Comparison of ENCODE assay signal across 8 cellular contexts in the genomic region with DNA sequence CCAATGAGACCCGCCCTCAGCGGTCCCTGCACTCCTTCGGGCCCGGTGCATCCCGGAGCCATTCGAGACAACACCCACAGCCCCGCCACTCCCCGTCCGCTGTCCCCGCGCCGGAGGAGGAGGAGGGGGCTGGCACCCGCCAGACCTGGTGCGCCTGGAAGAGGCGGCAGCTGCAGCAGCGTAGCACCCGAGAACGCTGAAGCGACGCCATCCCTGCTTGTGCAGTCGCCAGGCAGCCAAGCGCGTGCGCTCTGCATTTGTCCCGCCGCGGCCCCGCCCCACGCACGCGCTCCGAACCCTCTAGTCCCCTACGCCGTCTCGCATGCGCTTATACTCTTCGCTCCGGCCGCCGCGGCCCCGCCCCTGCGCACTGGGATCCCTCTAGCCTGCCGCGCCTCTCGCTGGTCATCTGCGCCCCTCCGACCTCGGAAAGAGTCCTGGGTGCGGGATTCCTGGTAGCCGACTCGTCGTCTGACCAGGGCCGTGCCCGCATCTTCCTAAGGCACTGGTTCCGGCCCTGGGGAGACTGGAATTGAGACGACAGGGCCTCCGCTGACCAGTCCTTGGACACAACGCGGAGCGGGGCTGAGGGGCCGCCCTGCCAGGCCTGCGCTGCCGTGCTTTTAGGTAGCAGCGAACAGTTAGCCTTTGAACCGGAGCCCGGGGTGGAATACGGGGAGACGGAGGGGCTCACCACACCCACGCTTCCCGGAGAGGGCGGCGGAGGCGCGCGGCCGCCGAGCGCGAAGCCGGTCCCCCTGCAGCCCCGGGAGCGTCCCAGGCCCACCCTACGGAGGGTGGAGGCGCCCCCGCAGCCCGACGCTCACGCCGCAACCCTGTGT. TPM values are rescaled to one million over a fixed set of nuclear protein-coding genes. Genes with fewer than 3 reads are reported as not detected.
A peak's percentile ranks its signal among the peaks of the same experiment; 100 is the strongest.
DNase-seq lines count a peak whose midpoint lies in the region; ATAC-seq and TF ChIP-seq lines count a peak whose summit lies in the region.

A gene with protein sequence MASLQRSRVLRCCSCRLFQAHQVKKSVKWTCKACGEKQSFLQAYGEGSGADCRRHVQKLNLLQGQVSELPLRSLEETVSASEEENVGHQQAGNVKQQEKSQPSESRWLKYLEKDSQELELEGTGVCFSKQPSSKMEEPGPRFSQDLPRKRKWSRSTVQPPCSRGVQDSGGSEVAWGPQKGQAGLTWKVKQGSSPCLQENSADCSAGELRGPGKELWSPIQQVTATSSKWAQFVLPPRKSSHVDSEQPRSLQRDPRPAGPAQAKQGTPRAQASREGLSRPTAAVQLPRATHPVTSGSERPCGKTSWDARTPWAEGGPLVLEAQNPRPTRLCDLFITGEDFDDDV (minus strand): TSS at position 232 of the 842 bp plus-strand sequence. CDS start 21 bp downstream, at position 211.

- H3K4me3 ChIP-seq in IMR-90 (ENCODE audit: insufficient read depth, low read depth, low read length) (peak within 1 kb of the TSS; percentile 92), esophagus (ENCODE audit: low read depth in 1 of 2, low read length in 2 of 2) (peak within 1 kb of the TSS; percentile 81 to 91), muscle layer of colon (ENCODE audit: low read depth in 1 of 2, low read length in 2 of 2) (peak within 1 kb of the TSS; percentile 91 to 95)

- CTCF ChIA-PET in IMR-90 (lab: Yijun Ruan, JAX) = no interaction called here

- no peaks in the 10 kb centered on the region for H3K4me1 ChIP-seq in IMR-90 (ENCODE audit: control insufficient read depth, insufficient read depth, low read length)
- H3K4me1 ChIP-seq in esophagus (ENCODE audit: control insufficient read depth in 2 of 2, insufficient read depth in 2 of 2, low read length in 1 of 2) = no peaks in the 10 kb centered on the region
- peaks cover 18% of the 10 kb centered on the region for H3K4me1 ChIP-seq in muscle layer of colon (ENCODE audit: insufficient read depth, low read length)

- TF ChIP-seq CTCF in IMR-90 (conservative IDR thresholded peaks at IDR 0.05; ENCODE audit: low read depth, low read length) = no peak; the same call in 1 of the 2 replicates

- peak within 1 kb of the TSS; percentile 73 for H3K18ac ChIP-seq in IMR-90 (ENCODE audit: low read depth, low read length)

- H3K9ac ChIP-seq in IMR-90 (ENCODE audit: low read depth, low read length) (peak within 1 kb of the TSS; percentile 95), muscle layer of colon (ENCODE audit: low read length) (peak within 1 kb of the TSS; percentile 68)

- H3K27ac ChIP-seq in IMR-90 (ENCODE audit: insufficient read depth, low read length) (peak within 1 kb of the TSS; percentile 95), esophagus (ENCODE audit: low read depth in 2 of 2, low read length in 1 of 2) (peak within 1 kb of the TSS; percentile 88 to 90), muscle layer of colon (ENCODE audit: low read depth, low read length) (peak within 1 kb of the TSS; percentile 97)

- TF ChIP-seq RAD21 in IMR-90 (IDR thresholded peaks at IDR 0.05; ENCODE audit: low read length) = 0 out of 2 replicates have a peak, but pooled peaks have one; percentile 21

- no peak within 1 kb of the TSS for H2BK15ac ChIP-seq in IMR-90 (ENCODE audit: low read depth, low read length)

- H3K36me3 Mint-ChIP-seq in activated T-cell treated with anti-CD3 and anti-CD28 coated beads, Interleukin-2, amount 50 U/mL, for 4 hours (ENCODE audit: insufficient read depth) = peaks cover 10% of the 10 kb centered on the region

- H4K8ac ChIP-seq in IMR-90 (ENCODE audit: low read depth in 2 of 2, low read length in 2 of 2) = peak within 1 kb of the TSS; percentile 58 to 97; a peak in 3 of 4 replicates

- peak within 1 kb of the TSS; percentile 89 for H4K5ac ChIP-seq in IMR-90 (ENCODE audit: low read depth, low read length)

- no peaks in the 10 kb centered on the region for H3K27me3 Mint-ChIP-seq in activated T-cell treated with anti-CD3 and anti-CD28 coated beads, Interleukin-2, amount 50 U/mL, for 4 hours (ENCODE audit: low read depth)

- H3K36me3 ChIP-seq in IMR-90 (ENCODE audit: control insufficient read depth, insufficient read depth, low read length) = peaks cover 18% of the 10 kb centered on the region
- H3K36me3 ChIP-seq in esophagus (ENCODE audit: control insufficient read depth in 2 of 2, insufficient read depth in 2 of 2, low read length in 1 of 2) = peaks cover 0 to 16% of the 10 kb centered on the region in 2 donors
- H3K36me3 ChIP-seq in muscle layer of colon (ENCODE audit: insufficient read depth, low read length) = peaks cover 2% of the 10 kb centered on the region

- in situ Hi-C loops in IMR-90 (cut with MboI; ENCODE audit: low sequenced_read_pairs) = no loop called here

- peak within 1 kb of the TSS; percentile 94 for H3K4me3 Mint-ChIP-seq in activated T-cell treated with anti-CD3 and anti-CD28 coated beads, Interleukin-2, amount 50 U/mL, for 4 hours

- H2AK5ac ChIP-seq in IMR-90 (ENCODE audit: low read depth, low read length) = peak within 1 kb of the TSS; percentile 50

- H2BK20ac ChIP-seq in IMR-90 (ENCODE audit: low read depth, low read length) = no peak within 1 kb of the TSS

- H3K4me1 Mint-ChIP-seq in activated T-cell treated with anti-CD3 and anti-CD28 coated beads, Interleukin-2, amount 50 U/mL, for 4 hours (ENCODE audit: low read depth) = peaks cover 12% of the 10 kb centered on the region

- H2AFZ ChIP-seq in IMR-90 (replicated peaks; ENCODE audit: low read length, poor library complexity) = peak within 1 kb of the TSS; percentile 100

- H3K79me1 ChIP-seq in IMR-90 (ENCODE audit: low read depth in 1 of 2, low read length in 2 of 2) = peaks cover 19 to 38% of the 10 kb centered on the region in 2 experiments

- H4K20me1 ChIP-seq in IMR-90 (ENCODE audit: insufficient read depth, low read length) = no peaks in the 10 kb centered on the region

- DNase-seq in DMS153 (lab: John Stamatoyannopoulos, UW) (peak; percentile 81), IMR-90 (peak; percentile 91)
- DNase-seq in activated T-cell treated with anti-CD3 and anti-CD28 coated beads, Interleukin-2, amount 50 U/mL, for 4 hours = peak; percentile 86
- DNase-seq in stimulated activated CD8-positive, alpha-beta memory T cell treated with anti-CD3 and anti-CD28 coated beads, Interleukin-7, amount 100 ng/mL, for 24 hours (ENCODE audit: low read depth) = peak; percentile 88

- peak within 1 kb of the TSS; percentile 80 for H3K56ac ChIP-seq in IMR-90 (ENCODE audit: extremely low read depth, insufficient read depth, low read length)

- intact Hi-C loops in IMR-90 (cut with micrococcal nuclease) = loop anchor here (5.0 kb wide), 1 partner anchor 52 kb away; a partner anchor contains a TSS

- H2AK9ac ChIP-seq in IMR-90 (replicated peaks; ENCODE audit: low read depth, low read length, poor library complexity) = peak within 1 kb of the TSS; percentile 98

- peak within 1 kb of the TSS; percentile 94 for H3K4me2 ChIP-seq in IMR-90 (ENCODE audit: low read depth, low read length)

- H3K27me3 ChIP-seq in IMR-90 (ENCODE audit: control insufficient read depth, insufficient read depth, low read length) (no peaks in the 10 kb centered on the region), esophagus (ENCODE audit: control insufficient read depth in 1 of 2, insufficient read depth in 2 of 2, low read length in 2 of 2) (no peaks in the 10 kb centered on the region), muscle layer of colon (ENCODE audit: control insufficient read depth in 1 of 2, insufficient read depth in 2 of 2, low read length in 2 of 2) (no peaks in the 10 kb centered on the region)

- 1% methylated on average over 48 of the region's 90 CpGs; no CpG with 5 or more reads in 1 of the 2 experiments for WGBS in IMR-90 (ENCODE audit: extremely low coverage in 2 of 2, insufficient read length in 1 of 2), 2 experiments
- WGBS in esophagus, 2 donors = 0 to 1% methylated on average over 90 of the region's 90 CpGs

- TF ChIP-seq POLR2A in IMR-90 (IDR thresholded peaks at IDR 0.05; ENCODE audit: low read depth, low read length) = peak; percentile 46

- dilution Hi-C loops in IMR-90 (cut with HindIII; ENCODE audit: low sequenced_read_pairs, unreplicated experiment) = no loop called here

- peak within 1 kb of the TSS; percentile 96 for H3K4ac ChIP-seq in IMR-90 (ENCODE audit: low read depth, low read length)

- H3K14ac ChIP-seq in IMR-90 (replicated peaks; ENCODE audit: low read depth, low read length) = peak within 1 kb of the TSS; percentile 96

- POLR2A ChIA-PET in IMR-90 (lab: Charles Lee; ENCODE audit: unreplicated experiment) = no interaction called here

- no TSS peak for BruUV-seq in IMR-90 (replicated peaks; lab: Mats Ljungman, UMichigan)

- H3K9me3 ChIP-seq in IMR-90 (ENCODE audit: control insufficient read depth, insufficient read depth, low read length) (peaks cover 5% of the 10 kb centered on the region; the same call in 1 of the 2 replicates), esophagus (ENCODE audit: control insufficient read depth in 2 of 2, insufficient read depth in 1 of 2, low read depth in 1 of 2, low read length in 1 of 2) (peaks cover 0 to 2% of the 10 kb centered on the region in 2 donors), muscle layer of colon (ENCODE audit: low read length) (no peaks in the 10 kb centered on the region)

- peak within 1 kb of the TSS; percentile 70; the same call in 1 of the 2 replicates for H2BK120ac ChIP-seq in IMR-90 (ENCODE audit: low read depth, low read length)

- no peaks in the 10 kb centered on the region for H3K9me3 Mint-ChIP-seq in activated T-cell treated with anti-CD3 and anti-CD28 coated beads, Interleukin-2, amount 50 U/mL, for 4 hours

- H4K91ac ChIP-seq in IMR-90 (ENCODE audit: insufficient read depth, low read depth, low read length) = peak within 1 kb of the TSS; percentile 88

- H3K9me1 ChIP-seq in IMR-90 (ENCODE audit: insufficient read depth, low read length) = peaks cover 6% of the 10 kb centered on the region; the same call in 1 of the 2 replicates

- H2BK5ac ChIP-seq in IMR-90 (ENCODE audit: low read depth, low read length, poor library complexity, severe bottlenecking) = peak within 1 kb of the TSS; percentile 83

- ATAC-seq in GM21528 (IDR thresholded peaks at IDR 0.05; ENCODE audit: low FRiP score, unreplicated experiment) (peak; percentile 89), IMR-90 (ENCODE audit: low read depth) (peak; percentile 99)
- peak; percentile 97 to 98 for ATAC-seq in activated T-cell treated with anti-CD3 and anti-CD28 coated beads, Interleukin-2, amount 50 U/mL, for 4 hours

- peak within 1 kb of the TSS; percentile 85 for H3K23ac ChIP-seq in IMR-90 (ENCODE audit: low read depth, low read length)

TF ChIP-seq in IMR-90, 13 proteins besides CTCF, POLR2A, EP300 and RAD21 (continues in another document):
- peak; percentile 95; the same call in 1 of the 2 replicates for TF ChIP-seq MAZ (IDR thresholded peaks at IDR 0.05; ENCODE audit: borderline replicate concordance, low read depth, low read length)

TF ChIP-seq in PFSK-1, 5 proteins besides CTCF, POLR2A, EP300 and RAD21 (continues in another document):
- TF ChIP-seq TAF1 (IDR thresholded peaks at IDR 0.05; ENCODE audit: borderline replicate concordance, insufficient read depth, low read length) = peak; percentile 54; the same call in 1 of the 2 replicates

RNA-seq across cellular contexts. Expression of the gene that starts here (rescaled TPM):
- total RNA-seq in IMR-90 (2012; rRNA removed) = 6.6 and 7.2 TPM in 2 replicates
- 20.3 and 24.7 TPM in 2 replicates for polyA plus RNA-seq in IMR-90 (2012; rRNA removed)
- 9.9 and 11.2 TPM in 2 replicates for polyA plus RNA-seq in IMR-90 (2012; cell fraction: cytosol; rRNA removed)
- 140 and 168 TPM in 2 replicates for polyA plus RNA-seq in IMR-90 (2012; cell fraction: nucleus; rRNA removed; ENCODE audit: low replicate concordance)
- 18.0 TPM for polyA plus RNA-seq in PFSK-1 (2012; ENCODE audit: insufficient read length, low read depth)
- 10 to 100 TPM; 14.9 to 16.1 (median 16.0) TPM for total RNA-seq in activated T-cell treated with anti-CD3 and anti-CD28 coated beads, Interleukin-2, amount 50 U/mL, for 4 hours
- polyA plus RNA-seq in esophagus = 10 to 100 TPM; 12.2 to 31.5 TPM

Comparison
In these comparisons a context has a peak if more than half of its experiments do, and no peak if none do; other contexts are left out.
1. Peak in every context shown above with its lines: DNase-seq, ATAC-seq, H3K4me3 ChIP-seq and H3K27ac ChIP-seq.